In genomic region chr10:12719365-12719764, GRCh38 we compare ENCODE assay signal across 12 cellular contexts.
A peak's percentile ranks its signal among the peaks of the same experiment; 100 is the strongest.
DNase-seq lines count a peak whose midpoint lies in the region; ATAC-seq and TF ChIP-seq lines count a peak whose summit lies in the region.
"Had no signal": no experiment of that assay in that cellular context is flagged by ENCODE, and none has a peak within 500 bp of the region (broad histone marks: within the 10 kb centered on the region; RNA-seq: fewer than 3 reads in every experiment).

No MANE protein-coding gene starts in this region.

- no peaks in the 10 kb centered on the region for H3K9me3 ChIP-seq in liver (ENCODE audit: control insufficient read depth in 4 of 4, low read length in 3 of 4)
- H3K9me3 ChIP-seq in aorta (ENCODE audit: control insufficient read depth, low read length) = no peaks in the 10 kb centered on the region
- H3K9me3 ChIP-seq: BE2C, Peyer's patch had no signal

- WGBS in liver = 79% methylated on average over 2 of the region's 2 CpGs
- WGBS in aorta, 2 donors = 55 to 64% methylated on average over 2 of the region's 2 CpGs

- H3K4me3 ChIP-seq in liver (ENCODE audit: low read depth in 1 of 3, low read length in 3 of 3) (no peak overlapping the region), aorta (ENCODE audit: low read length in 2 of 2) (no peak overlapping the region)
- H3K4me3 ChIP-seq: Peyer's patch had no signal

- DNase-seq in Right ventricle myocardium superior (no peak), cardiac septum (ENCODE audit: low spot score) (no peak), chondrocyte (ENCODE audit: low spot score) (no peak), aorta (peak; percentile 80 to 82), NCI-H187 (lab: John Stamatoyannopoulos, UW) (no peak)
- DNase-seq: BE2C, erythroblast, NCI-H2029 had no signal

- no peaks in the 10 kb centered on the region for H3K27me3 ChIP-seq in liver (ENCODE audit: control insufficient read depth in 4 of 4, insufficient read depth in 4 of 4, low read length in 3 of 4)
- H3K27me3 ChIP-seq in aorta (ENCODE audit: control insufficient read depth in 1 of 2, insufficient read depth in 2 of 2, low read length in 1 of 2) = no peaks in the 10 kb centered on the region
- H3K27me3 ChIP-seq: BE2C, Peyer's patch had no signal

- H3K9me3 Mint-ChIP-seq in chondrocyte (ENCODE audit: low read depth) = no peaks in the 10 kb centered on the region

- H3K27ac Mint-ChIP-seq in chondrocyte (ENCODE audit: unreplicated experiment) = peak overlapping the region; percentile 51

- ATAC-seq in Right ventricle myocardium superior (ENCODE audit: poor library complexity) = peak; percentile 58
- peak; percentile 76 for ATAC-seq in aorta (ENCODE audit: low FRiP score)
- ATAC-seq in GM21528 (IDR thresholded peaks at IDR 0.05; ENCODE audit: low FRiP score, unreplicated experiment) = no peak
- no peak for ATAC-seq in HG03520 (IDR thresholded peaks at IDR 0.05; ENCODE audit: unreplicated experiment)

- H3K36me3 Mint-ChIP-seq in chondrocyte (ENCODE audit: low read depth) = peaks cover 1% of the 10 kb centered on the region

- H3K4me1 ChIP-seq in liver (ENCODE audit: control insufficient read depth in 4 of 4, insufficient read depth in 4 of 4, low read length in 3 of 4) (peaks cover 3 to 21% (median 16%) of the 10 kb centered on the region in 4 donors), aorta (ENCODE audit: control insufficient read depth in 1 of 2, insufficient read depth in 2 of 2, low read length in 2 of 2) (peaks cover 7 to 8% of the 10 kb centered on the region in 2 donors)

- no peaks in the 10 kb centered on the region for H3K27me3 Mint-ChIP-seq in chondrocyte (ENCODE audit: low read depth)

- H3K4me1 Mint-ChIP-seq in chondrocyte (ENCODE audit: low read depth) = peaks cover 30% of the 10 kb centered on the region

- no peak overlapping the region for H3K9ac ChIP-seq in liver (ENCODE audit: low read depth in 1 of 2, low read length in 2 of 2)

- H3K4me3 Mint-ChIP-seq in chondrocyte (ENCODE audit: unreplicated experiment) = no peak overlapping the region

- no peak for TF ChIP-seq CTCF in chondrocyte (IDR thresholded peaks at IDR 0.05)
- no peak for TF ChIP-seq CTCF in liver (IDR thresholded peaks at IDR 0.05; ENCODE audit: low read depth, low read length, missing input control)

- intact Hi-C loops in Right ventricle myocardium superior (cut with DNase I) (loop anchor here (10.0 kb wide), 1 partner anchor 375 kb away; no protein-coding TSS in a partner anchor), cardiac septum (cut with DNase I) (loop anchor here (10.0 kb wide), 2 partner anchors 185 to 355 kb away; no protein-coding TSS in a partner anchor), aorta (cut with DNase I) (loop anchor here in 1 of 2 donors (5.0 kb wide), 2 partner anchors 338 to 353 kb away; no protein-coding TSS in a partner anchor)

- no peak for TF ChIP-seq RAD21 in liver (IDR thresholded peaks at IDR 0.05)

- peak overlapping the region in 1 of 2 donors; percentile 17 for H3K27ac ChIP-seq in liver (ENCODE audit: low read depth in 1 of 2, low read length in 2 of 2)
- peak overlapping the region in 1 of 2 donors; percentile 86 for H3K27ac ChIP-seq in aorta (ENCODE audit: low read depth in 1 of 2, low read length in 2 of 2)

- H3K36me3 ChIP-seq in liver (ENCODE audit: control insufficient read depth in 4 of 4, insufficient read depth in 3 of 4, low read depth in 1 of 4, low read length in 3 of 4) (no peaks in the 10 kb centered on the region), aorta (ENCODE audit: control insufficient read depth in 1 of 2, insufficient read depth in 2 of 2, low read length in 1 of 2) (no peaks in the 10 kb centered on the region)
- H3K36me3 ChIP-seq: BE2C, Peyer's patch had no signal

TF ChIP-seq in liver, 16 proteins besides CTCF, POLR2A, EP300 and RAD21:
- peak; percentile 22 to 37 for TF ChIP-seq HNF4A (conservative IDR thresholded peaks at IDR 0.05)
- TF ChIP-seq RXRA (IDR thresholded peaks at IDR 0.05) = peak in 1 of 2 donors; percentile 19
- no peak for TF ChIP-seq NR2F2 (IDR thresholded peaks at IDR 0.05)
- peak in 1 of 2 donors; percentile 54 for TF ChIP-seq JUND (IDR thresholded peaks at IDR 0.05)
- TF ChIP-seq, protein P1, sequence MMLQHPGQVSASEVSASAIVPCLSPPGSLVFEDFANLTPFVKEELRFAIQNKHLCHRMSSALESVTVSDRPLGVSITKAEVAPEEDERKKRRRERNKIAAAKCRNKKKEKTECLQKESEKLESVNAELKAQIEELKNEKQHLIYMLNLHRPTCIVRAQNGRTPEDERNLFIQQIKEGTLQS (IDR thresholded peaks at IDR 0.05) = no peak
- no peak for TF ChIP-seq YY1 (IDR thresholded peaks at IDR 0.05)
- TF ChIP-seq GABPA (IDR thresholded peaks at IDR 0.05 in 1 of 2, conservative IDR thresholded peaks at IDR 0.05 in 1 of 2) = no peak
- TF ChIP-seq EGR1 (IDR thresholded peaks at IDR 0.05; ENCODE audit: low read depth in 2 of 2) = no peak

Comparison
In these comparisons a context has a peak if more than half of its experiments do, and no peak if none do; other contexts are left out.
1. ATAC-seq: peak in Right ventricle myocardium superior (single experiment) and aorta (single experiment); none in GM21528 (single experiment) and HG03520 (single experiment).
2. DNase-seq: peak in aorta (2 of 2); none in Right ventricle myocardium superior (single experiment), cardiac septum (single experiment), chondrocyte (single experiment) and NCI-H187 (0 of 2).